ENCODE assay signal across 18 cellular contexts in genomic region chr5:65823174-65823573, GRCh38.
DNase-seq lines count a peak whose midpoint lies in the region; ATAC-seq and TF ChIP-seq lines count a peak whose summit lies in the region.
"Had no signal": no experiment of that assay in that cellular context is flagged by ENCODE, and none has a peak within 500 bp of the region (broad histone marks: within the 10 kb centered on the region; RNA-seq: fewer than 3 reads in every experiment).

No MANE protein-coding gene starts in this region.

- DNase-seq in mammary epithelial cell (no peak), breast epithelium (ENCODE audit: low spot score in 2 of 2) (no peak), amniotic epithelial cell (ENCODE audit: low read depth) (peak; percentile 42), kidney glomerular epithelial cell (lab: John Stamatoyannopoulos, UW) (peak; percentile 45)
- DNase-seq in activated naive CD4-positive, alpha-beta T cell treated with anti-CD3 and anti-CD28 coated beads, Interleukin-2, amount 50 U/mL, for 16 hours = no peak
- DNase-seq: activated CD4-positive, alpha-beta T cell treated with anti-CD3 and anti-CD28 coated beads, Interleukin-2, amount 50 U/mL, for 1 hour; activated T-cell treated with anti-CD3 and anti-CD28 coated beads, Interleukin-2, amount 50 U/mL, for 24 hours; effector CD4-positive, alpha-beta T cell; NCI-H1092 treated with DMSO at 0.1 percent for 48 hours; NCI-H2107; NCI-H526; thyroid gland had no signal

- CTCF ChIA-PET in mammary epithelial cell (lab: Charles Lee; ENCODE audit: low non-redundant PET) = no interaction called here

- dilution Hi-C loops in mammary epithelial cell (cut with HindIII; ENCODE audit: low sequenced_read_pairs) = no loop called here

- H3K4me1 ChIP-seq in mammary epithelial cell (ENCODE audit: insufficient read depth, low read length) = peaks cover 7% of the 10 kb centered on the region
- peaks cover 0 to 3% of the 10 kb centered on the region in 2 donors for H3K4me1 ChIP-seq in breast epithelium
- H3K4me1 ChIP-seq: thyroid gland had no signal

- BruUV-seq in mammary epithelial cell (replicated peaks; lab: Mats Ljungman, UMichigan) = no TSS peak

- H3K79me2 ChIP-seq in mammary epithelial cell (ENCODE audit: insufficient read depth, low read length) = no peaks in the 10 kb centered on the region

- no peaks in the 10 kb centered on the region for H3K9me3 ChIP-seq in mammary epithelial cell (replicated peaks; ENCODE audit: insufficient read depth, low read length)
- no peaks in the 10 kb centered on the region for H3K9me3 ChIP-seq in breast epithelium
- H3K9me3 ChIP-seq: thyroid gland had no signal

- H3K9ac ChIP-seq in mammary epithelial cell (ENCODE audit: insufficient read depth, low read length) = no peak overlapping the region

- in situ Hi-C loops in mammary epithelial cell (cut with MboI; ENCODE audit: low sequenced_read_pairs in 2 of 2) = no loop called here

- H4K20me1 ChIP-seq in mammary epithelial cell (ENCODE audit: insufficient read depth, low read length) = no peaks in the 10 kb centered on the region

- no peak for TF ChIP-seq POLR2A in breast epithelium (IDR thresholded peaks at IDR 0.05)

- H2AFZ ChIP-seq in mammary epithelial cell (ENCODE audit: low read depth, low read length) = no peak overlapping the region

- H3K27me3 ChIP-seq in mammary epithelial cell (ENCODE audit: insufficient read depth, low read length) (no peaks in the 10 kb centered on the region), breast epithelium (no peaks in the 10 kb centered on the region)
- H3K27me3 ChIP-seq: thyroid gland had no signal

- intact Hi-C loops in mammary epithelial cell (cut with micrococcal nuclease) (no loop called here), breast epithelium (cut with DNase I; ENCODE audit: low total_unique reads) (no loop called here)

- H3K4me3 ChIP-seq in mammary epithelial cell (replicated peaks in 1 of 3; ENCODE audit: insufficient read depth in 1 of 3, low read depth in 2 of 3, low read length in 3 of 3) (no peak overlapping the region), breast epithelium (no peak overlapping the region)
- H3K4me3 ChIP-seq: thyroid gland had no signal

- no peak for ATAC-seq in HG03097 (IDR thresholded peaks at IDR 0.05; ENCODE audit: low FRiP score, unreplicated experiment)
- no peak for ATAC-seq in GM21423 (IDR thresholded peaks at IDR 0.05; ENCODE audit: unreplicated experiment)
- ATAC-seq in HG03095 (IDR thresholded peaks at IDR 0.05; ENCODE audit: unreplicated experiment) = no peak
- ATAC-seq: HepG2 had no signal

- H3K27ac ChIP-seq in mammary epithelial cell (ENCODE audit: insufficient read depth, low read depth, low read length) (peak overlapping the region; percentile 1), breast epithelium (no peak overlapping the region)
- H3K27ac ChIP-seq: 22Rv1, C4-2B, thyroid gland had no signal

- no peak for TF ChIP-seq CTCF in mammary epithelial cell (conservative IDR thresholded peaks at IDR 0.05 in 1 of 2, IDR thresholded peaks at IDR 0.05 in 1 of 2; ENCODE audit: extremely low read depth in 1 of 2, insufficient read depth in 1 of 2, low read depth in 1 of 2, low read length in 2 of 2)
- no peak for TF ChIP-seq CTCF in breast epithelium (IDR thresholded peaks at IDR 0.05)

- 93% methylated on average over 2 of the region's 2 CpGs for WGBS in mammary epithelial cell (ENCODE audit: low coverage, missing lambda C conversion rate)

- no peak overlapping the region for H3K4me2 ChIP-seq in mammary epithelial cell (ENCODE audit: insufficient read depth, low read depth, low read length)

- no peaks in the 10 kb centered on the region for H3K36me3 ChIP-seq in mammary epithelial cell (ENCODE audit: insufficient read depth, low read length)
- no peaks in the 10 kb centered on the region for H3K36me3 ChIP-seq in breast epithelium
- H3K36me3 ChIP-seq: thyroid gland had no signal

Comparison
In these comparisons a context has a peak if more than half of its experiments do, and no peak if none do; other contexts are left out.
1. DNase-seq: peak in amniotic epithelial cell (single experiment) and kidney glomerular epithelial cell (single experiment); none in mammary epithelial cell (single experiment), breast epithelium (0 of 2) and activated naive CD4-positive, alpha-beta T cell treated with anti-CD3 and anti-CD28 coated beads, Interleukin-2, amount 50 U/mL, for 16 hours (single experiment).